In genomic region chr11:33160587-33160986, GRCh38 we compare ENCODE assay signal across 8 cellular contexts. TPM values are rescaled to one million over a fixed set of nuclear protein-coding genes. Genes with fewer than 3 reads are reported as not detected.
A peak's percentile ranks its signal among the peaks of the same experiment; 100 is the strongest.
DNase-seq lines count a peak whose midpoint lies in the region; ATAC-seq and TF ChIP-seq lines count a peak whose summit lies in the region.

No MANE protein-coding gene starts in this region.

- H3K36me3 ChIP-seq in heart left ventricle (no peaks in the 10 kb centered on the region), brain microvascular endothelial cell (replicated peaks) (no peaks in the 10 kb centered on the region), mesendoderm (ENCODE audit: control insufficient read depth, insufficient read depth, low read length) (no peaks in the 10 kb centered on the region), upper lobe of right lung (no peaks in the 10 kb centered on the region)

- no peak for ATAC-seq in heart left ventricle
- no peak for ATAC-seq in Right ventricle myocardium inferior
- ATAC-seq in upper lobe of right lung = no peak

- in situ Hi-C loops in brain microvascular endothelial cell (cut with HindIII; ENCODE audit: low pct_ligation_motif_present, low sequenced_read_pairs) = no loop called here

- TF ChIP-seq CTCF in heart left ventricle (IDR thresholded peaks at IDR 0.05) (no peak), brain microvascular endothelial cell (IDR thresholded peaks at IDR 0.05; ENCODE audit: low read depth, low read length, missing control alignments) (no peak), upper lobe of right lung (IDR thresholded peaks at IDR 0.05) (no peak)

- no peak for DNase-seq in heart left ventricle
- no peak for DNase-seq in Right ventricle myocardium inferior (ENCODE audit: missing footprints)
- no peak for DNase-seq in brain microvascular endothelial cell
- DNase-seq in mesendoderm = no peak
- no peak for DNase-seq in upper lobe of right lung
- DNase-seq in SKM-1 treated with dmso at 0.1 percent for 144 hours (lab: John Stamatoyannopoulos, UW; ENCODE audit: unreplicated experiment) = no peak
- no peak for DNase-seq in mesenteric fat pad (ENCODE audit: low spot score)
- DNase-seq in D341Med (ENCODE audit: low spot score) = no peak

- no peak overlapping the region for H3K4ac ChIP-seq in mesendoderm (ENCODE audit: low read depth, low read length)

- peaks cover 53% of the 10 kb centered on the region for H3K79me2 ChIP-seq in mesendoderm (ENCODE audit: control insufficient read depth, insufficient read depth, low read length)

- intact Hi-C loops in heart left ventricle (cut with DNase I) = loop anchor here in 8 of 10 donors (2.0 to 10.0 kb wide), 11 partner anchors 97 to 892 kb away; partner anchors contain the start of genes HIPK3 (in 4 of the 8), CAPRIN1 (in 1 of the 8) and TCP11L1 (in 1 of the 8)
- intact Hi-C loops in Right ventricle myocardium inferior (cut with DNase I) = loop anchor here (5.0 to 10.0 kb wide), 2 partner anchors 384 to 532 kb away; no protein-coding TSS in a partner anchor
- intact Hi-C loops in upper lobe of right lung (cut with DNase I) = loop anchor here (10.0 kb wide), 1 partner anchor 174 kb away; no protein-coding TSS in a partner anchor

- H2BK5ac ChIP-seq in mesendoderm (ENCODE audit: low read length) = no peak overlapping the region

- H3K56ac ChIP-seq in mesendoderm (ENCODE audit: low read length) = peak overlapping the region; percentile 86

- no peak for TF ChIP-seq POLR2A in heart left ventricle (IDR thresholded peaks at IDR 0.05)

- H3K23ac ChIP-seq in mesendoderm (ENCODE audit: low read length) = no peak overlapping the region

- H4K5ac ChIP-seq in mesendoderm (ENCODE audit: low read length) = no peak overlapping the region

- H3K27me3 ChIP-seq in heart left ventricle = no peaks in the 10 kb centered on the region
- H3K27me3 ChIP-seq in brain microvascular endothelial cell (replicated peaks) = no peaks in the 10 kb centered on the region
- H3K27me3 ChIP-seq in mesendoderm (ENCODE audit: insufficient read depth, low read length, poor library complexity) = no peaks in the 10 kb centered on the region
- H3K27me3 ChIP-seq in upper lobe of right lung = no peaks in the 10 kb centered on the region

- no peaks in the 10 kb centered on the region for H3K79me1 ChIP-seq in mesendoderm (ENCODE audit: low read length)

- H3K9me3 ChIP-seq in heart left ventricle (no peaks in the 10 kb centered on the region), upper lobe of right lung (no peaks in the 10 kb centered on the region)

- H3K4me1 ChIP-seq in heart left ventricle = peaks cover 4 to 47% (median 20%) of the 10 kb centered on the region in 12 donors
- no peaks in the 10 kb centered on the region for H3K4me1 ChIP-seq in mesendoderm (ENCODE audit: control insufficient read depth, low read depth, low read length)
- peaks cover 19% of the 10 kb centered on the region for H3K4me1 ChIP-seq in upper lobe of right lung

- WGBS in heart left ventricle, 4 donors = 0 to 2% (median 0%) methylated on average over 7 of the region's 7 CpGs
- no CpG with 5 or more reads among the region's 7 CpGs for WGBS in mesendoderm (ENCODE audit: extremely low coverage, insufficient coverage, low lambda C conversion rate)

- H2BK120ac ChIP-seq in mesendoderm (ENCODE audit: low read depth, low read length) = no peak overlapping the region

- H2BK15ac ChIP-seq in mesendoderm (replicated peaks; ENCODE audit: low read depth) = no peak overlapping the region

- H4K8ac ChIP-seq in mesendoderm (ENCODE audit: low read depth, low read length) = no peak overlapping the region

- H2AK5ac ChIP-seq in mesendoderm (ENCODE audit: low read length) = no peak overlapping the region

- peak overlapping the region; percentile 81 for H3K9ac ChIP-seq in mesendoderm (ENCODE audit: low read length)

- H3K4me2 ChIP-seq in mesendoderm (ENCODE audit: low read length) = no peak overlapping the region

- peak overlapping the region; percentile 60 to 94 (median 78) for H3K4me3 ChIP-seq in heart left ventricle
- H3K4me3 ChIP-seq in brain microvascular endothelial cell (ENCODE audit: low read depth, low read length) = peak overlapping the region; percentile 95
- H3K4me3 ChIP-seq in mesendoderm (ENCODE audit: low read length) = peak overlapping the region; percentile 54
- peak overlapping the region; percentile 75 for H3K4me3 ChIP-seq in upper lobe of right lung

- H3K18ac ChIP-seq in mesendoderm (ENCODE audit: low read length) = no peak overlapping the region

- H3K27ac ChIP-seq in heart left ventricle = peak overlapping the region in 9 of 12 donors; percentile 68 to 90 (median 77)
- peak overlapping the region; percentile 89 for H3K27ac ChIP-seq in brain microvascular endothelial cell
- no peak overlapping the region for H3K27ac ChIP-seq in mesendoderm (ENCODE audit: low read depth, low read length)
- peak overlapping the region; percentile 83 for H3K27ac ChIP-seq in upper lobe of right lung

RNA-seq across cellular contexts. Expression of gene CSTF3, which starts 0.7 kb away (rescaled TPM):
- total RNA-seq in heart left ventricle (10 to 100 TPM in 6 of 9 donors, 1 to 10 TPM in 3; 5.9 to 15.6 (median 13.2) TPM), Right ventricle myocardium inferior (12.6 TPM), upper lobe of right lung (17.9 TPM), mesenteric fat pad (20.0 TPM)
- polyA plus RNA-seq in heart left ventricle = 10 to 100 TPM; 10.5 to 23.6 TPM
- polyA plus RNA-seq in mesendoderm (2013, experiment 1 of 2) = 44.3 TPM
- polyA plus RNA-seq in mesendoderm (2013, experiment 2 of 2) = 46.1 TPM
